ENCODE assay signal across 2 cellular contexts in genomic region chr1:116712510-116712909, GRCh38.
A peak's percentile ranks its signal among the peaks of the same experiment; 100 is the strongest.
TF ChIP-seq lines count a peak whose summit lies in the region.

No MANE protein-coding gene starts in this region.

TF ChIP-seq in GM23338, 12 proteins besides CTCF, POLR2A, EP300 and RAD21:
- no peak for TF ChIP-seq STAT1 (IDR thresholded peaks at IDR 0.05; ENCODE audit: unreplicated experiment)
- peak; percentile 51; the same call in 1 of the 2 replicates for TF ChIP-seq ETS1 (IDR thresholded peaks at IDR 0.05)

TF ChIP-seq in GM12878, 131 proteins besides CTCF, POLR2A, EP300 and RAD21:
- TF ChIP-seq ETV6 (conservative IDR thresholded peaks at IDR 0.05 in 1 of 2, IDR thresholded peaks at IDR 0.05 in 1 of 2; ENCODE audit: borderline replicate concordance in 1 of 2, low read depth in 1 of 2) (peak in 1 of 2 experiments; percentile 56; a peak in 1 of 4 replicates), STAT1 (conservative IDR thresholded peaks at IDR 0.05) (no peak), ELK1 (IDR thresholded peaks at IDR 0.05; ENCODE audit: low read depth, low read length) (no peak), SP1 (IDR thresholded peaks at IDR 0.05; ENCODE audit: low read depth, low read length) (no peak), EED (IDR thresholded peaks at IDR 0.05; ENCODE audit: low read depth) (peak; percentile 60)
TF ChIP-seq in GM12878: peak in this region for 2.
